Comparison of ENCODE assay signal across 37 cellular contexts in the genomic region with DNA sequence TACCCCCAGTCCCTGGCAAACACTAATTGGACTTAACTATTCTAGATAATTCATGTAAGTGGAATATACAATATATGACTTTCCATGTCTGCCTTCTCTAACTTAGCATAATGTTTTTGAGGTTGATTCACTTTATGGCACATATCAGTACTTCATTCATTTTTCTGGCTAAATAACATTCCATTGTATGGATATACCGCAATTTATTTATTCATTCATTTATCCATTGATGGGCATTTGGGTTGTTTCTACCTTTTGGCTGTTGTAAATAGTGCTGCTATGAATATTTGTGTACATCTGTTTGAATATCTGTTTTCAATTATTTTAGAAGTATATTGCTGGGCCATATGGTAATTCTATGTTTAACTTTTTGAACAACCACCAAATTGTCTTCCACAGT.
DNase-seq lines count a peak whose midpoint lies in the region; ATAC-seq, FAIRE-seq and TF ChIP-seq lines count a peak whose summit lies in the region.
"Had no signal": no experiment of that assay in that cellular context is flagged by ENCODE, and none has a peak within 500 bp of the region (broad histone marks: within the 10 kb centered on the region; RNA-seq: fewer than 3 reads in every experiment).

No MANE protein-coding gene starts in this region.

- H3K4me3 ChIP-seq in SK-N-SH (ENCODE audit: low read depth in 2 of 2, low read length in 1 of 2) (no peak overlapping the region), adipocyte (ENCODE audit: low read length) (peak overlapping the region; percentile 16), astrocyte (ENCODE audit: insufficient read depth, low read depth, low read length) (no peak overlapping the region), endodermal cell (ENCODE audit: low read length) (peak overlapping the region; percentile 25)
- H3K4me3 ChIP-seq: A549; BLaER1; BLaER1 treated with 17β-estradiol and CSF1 and Interleukin-3, amounts not matched to agents 10 nM and 100 nM had no signal

- H3K9me3 ChIP-seq in SK-N-SH: peaks cover 10% of the 10 kb centered on the region; the same call in 1 of the 2 replicates
- H3K9me3 ChIP-seq in adipocyte (ENCODE audit: control insufficient read depth, low read length): peaks cover 28% of the 10 kb centered on the region
- no peaks in the 10 kb centered on the region for H3K9me3 ChIP-seq in astrocyte (ENCODE audit: insufficient read depth, low read depth, low read length)
- peaks cover 31% of the 10 kb centered on the region for H3K9me3 ChIP-seq in endodermal cell (ENCODE audit: control insufficient read depth, low read length)
- H3K9me3 ChIP-seq: A549, BE2C, Caco-2 had no signal

- TF ChIP-seq EP300 in SK-N-SH (IDR thresholded peaks at IDR 0.05; ENCODE audit: borderline replicate concordance in 1 of 2, low read depth in 1 of 2, low read length in 1 of 2): no peak

- no peak for ATAC-seq in SK-N-SH treated with all-trans-retinoic acid at 6 μM for 48 hours
- ATAC-seq: A549; CD8-positive, alpha-beta T cell had no signal

- no peaks in the 10 kb centered on the region for H3K27me3 Mint-ChIP-seq in astrocyte (ENCODE audit: low read depth, unreplicated experiment)
- H3K27me3 Mint-ChIP-seq in endodermal cell (ENCODE audit: insufficient read depth): no peaks in the 10 kb centered on the region
- peaks cover 2% of the 10 kb centered on the region for H3K27me3 Mint-ChIP-seq in glutamatergic neuron (ENCODE audit: unreplicated experiment)

- H3K27me3 ChIP-seq in SK-N-SH (ENCODE audit: insufficient read depth): no peaks in the 10 kb centered on the region
- no peaks in the 10 kb centered on the region for H3K27me3 ChIP-seq in adipocyte (replicated peaks; ENCODE audit: control insufficient read depth, insufficient read depth, low read length)
- no peaks in the 10 kb centered on the region for H3K27me3 ChIP-seq in astrocyte (ENCODE audit: insufficient read depth, low read length)
- H3K27me3 ChIP-seq in endodermal cell (ENCODE audit: control insufficient read depth, insufficient read depth, low read length, poor library complexity, severe bottlenecking): no peaks in the 10 kb centered on the region
- H3K27me3 ChIP-seq: BE2C; BLaER1; BLaER1 treated with 17β-estradiol and CSF1 and Interleukin-3, amounts not matched to agents 10 nM and 100 nM had no signal

- no peaks in the 10 kb centered on the region for H3K9me2 ChIP-seq in SK-N-SH

- H3K79me2 ChIP-seq in SK-N-SH (ENCODE audit: insufficient read depth) (no peaks in the 10 kb centered on the region), astrocyte (ENCODE audit: insufficient read depth, low read length) (no peaks in the 10 kb centered on the region)

- FAIRE-seq in astrocyte (lab: Jason Lieb, UNC): peak; percentile 67
- FAIRE-seq: A204.1, A549, D721Med had no signal

- CTCF ChIA-PET in SK-N-SH (lab: Yijun Ruan, JAX): no interaction called here

- no peaks in the 10 kb centered on the region for H3K9me3 Mint-ChIP-seq in astrocyte (ENCODE audit: unreplicated experiment)
- peaks cover 25% of the 10 kb centered on the region for H3K9me3 Mint-ChIP-seq in endodermal cell
- H3K9me3 Mint-ChIP-seq in glutamatergic neuron (ENCODE audit: unreplicated experiment): no peaks in the 10 kb centered on the region

- H3F3A ChIP-seq in SK-N-SH (replicated peaks; ENCODE audit: insufficient read depth): peaks cover 34% of the 10 kb centered on the region

- no peaks in the 10 kb centered on the region for H3K36me3 Mint-ChIP-seq in astrocyte (ENCODE audit: low read depth, unreplicated experiment)
- H3K36me3 Mint-ChIP-seq in endodermal cell (ENCODE audit: low read depth): peaks cover 9% of the 10 kb centered on the region
- H3K36me3 Mint-ChIP-seq in glutamatergic neuron (ENCODE audit: unreplicated experiment): peaks cover 4% of the 10 kb centered on the region
- H3K36me3 Mint-ChIP-seq: CD14-positive monocyte; CD4-positive, alpha-beta memory T cell; CD4-positive, CD25-positive, alpha-beta regulatory T cell; CD8-positive, alpha-beta T cell had no signal

- no peak overlapping the region for H2AFZ ChIP-seq in SK-N-SH (ENCODE audit: low read depth)
- no peak overlapping the region for H2AFZ ChIP-seq in astrocyte (ENCODE audit: low read depth, low read length)

- H3K27ac ChIP-seq in SK-N-SH (ENCODE audit: low read depth in 2 of 2, low read length in 1 of 2): no peak overlapping the region
- no peak overlapping the region for H3K27ac ChIP-seq in astrocyte (ENCODE audit: low read depth, low read length)
- no peak overlapping the region for H3K27ac ChIP-seq in endodermal cell (ENCODE audit: low read depth, low read length)
- H3K27ac ChIP-seq: 22Rv1; A549; BLaER1; BLaER1 treated with 17β-estradiol and CSF1 and Interleukin-3, amounts not matched to agents 10 nM and 100 nM; C4-2B had no signal

- H3K4me2 ChIP-seq in SK-N-SH: no peak overlapping the region
- H3K4me2 ChIP-seq in astrocyte (ENCODE audit: low read length): no peak overlapping the region
- H3K4me2 ChIP-seq: A549; BLaER1; BLaER1 treated with 17β-estradiol and CSF1 and Interleukin-3, amounts not matched to agents 10 nM and 100 nM had no signal

- no peak for TF ChIP-seq RAD21 in SK-N-SH (IDR thresholded peaks at IDR 0.05; ENCODE audit: low read length)

- TF ChIP-seq CTCF in SK-N-SH (IDR thresholded peaks at IDR 0.05) (no peak), astrocyte (IDR thresholded peaks at IDR 0.05; ENCODE audit: insufficient read depth, low read depth, low read length) (no peak), endodermal cell (conservative IDR thresholded peaks at IDR 0.05) (no peak), glutamatergic neuron (IDR thresholded peaks at IDR 0.05; ENCODE audit: partially characterized antibody, unreplicated experiment) (no peak)

- DNase-seq in SK-N-SH: no peak
- DNase-seq in adipocyte (ENCODE audit: low read depth): no peak
- DNase-seq in astrocyte (ENCODE audit: low read depth): no peak
- DNase-seq in endodermal cell: no peak
- DNase-seq in glutamatergic neuron: no peak
- DNase-seq in HT-29 (ENCODE audit: low spot score): no peak
- no peak for DNase-seq in KBM-7
- DNase-seq: 8988T; ACHN; AML-193; BE2C; C1 segment of cervical spinal cord; Caco-2; Calu3; CD4-positive, alpha-beta memory T cell; CD4-positive, alpha-beta T cell; CD4-positive, CD25-positive, alpha-beta regulatory T cell; CD8-positive, alpha-beta memory T cell; CD8-positive, alpha-beta T cell; COR-L47; DMS 273 treated with DMSO at 0.1 percent for 48 hours; DMS153; DMS53; DMS79; DMS79 treated with DMSO at 0.1 percent for 48 hours; DND-41; EL had no signal

- H3K4me1 ChIP-seq in SK-N-SH (ENCODE audit: control insufficient read depth in 1 of 2, insufficient read depth in 2 of 2, low read depth in 1 of 2, low read length in 1 of 2) (0 out of 4 replicates have a peak, but pooled peaks cover 0 to 8% of the 10 kb centered on the region in 2 experiments), adipocyte (ENCODE audit: control insufficient read depth, insufficient read depth, low read length) (peaks cover 35% of the 10 kb centered on the region), astrocyte (ENCODE audit: insufficient read depth, low read length) (peaks cover 19% of the 10 kb centered on the region), endodermal cell (ENCODE audit: control insufficient read depth, insufficient read depth, low read length) (no peaks in the 10 kb centered on the region)
- H3K4me1 ChIP-seq: BLaER1; BLaER1 treated with 17β-estradiol and CSF1 and Interleukin-3, amounts not matched to agents 10 nM and 100 nM; Caco-2 had no signal

- 82% methylated on average over 1 of the region's 1 CpG for WGBS in SK-N-SH (ENCODE audit: low lambda C conversion rate)
- no CpG with 5 or more reads among the region's 1 CpG for WGBS in endodermal cell (ENCODE audit: insufficient coverage in 1 of 2, insufficient read length in 1 of 2), 2 experiments

- H3K9ac ChIP-seq in SK-N-SH (no peak overlapping the region), adipocyte (ENCODE audit: low read length) (no peak overlapping the region), astrocyte (ENCODE audit: low read length) (no peak overlapping the region), endodermal cell (ENCODE audit: extremely low read depth, low read length, poor library complexity, severe bottlenecking) (no peak overlapping the region)
- H3K9ac ChIP-seq: BLaER1; BLaER1 treated with 17β-estradiol and CSF1 and Interleukin-3, amounts not matched to agents 10 nM and 100 nM had no signal

- H4K20me1 ChIP-seq in SK-N-SH (ENCODE audit: insufficient read depth) (no peaks in the 10 kb centered on the region), astrocyte (ENCODE audit: insufficient read depth, low read length) (no peaks in the 10 kb centered on the region)
- H4K20me1 ChIP-seq: BLaER1; BLaER1 treated with 17β-estradiol and CSF1 and Interleukin-3, amounts not matched to agents 10 nM and 100 nM had no signal

- H3K4me3 Mint-ChIP-seq in astrocyte (ENCODE audit: unreplicated experiment): no peak overlapping the region
- H3K4me3 Mint-ChIP-seq in endodermal cell: no peak overlapping the region
- no peak overlapping the region for H3K4me3 Mint-ChIP-seq in glutamatergic neuron (ENCODE audit: unreplicated experiment)
- H3K4me3 Mint-ChIP-seq: B cell; CD14-positive monocyte; CD4-positive, alpha-beta memory T cell; CD4-positive, alpha-beta T cell; CD4-positive, CD25-positive, alpha-beta regulatory T cell; CD8-positive, alpha-beta memory T cell; CD8-positive, alpha-beta T cell had no signal

- POLR2A ChIA-PET in SK-N-SH (lab: Yijun Ruan, JAX): no interaction called here

- in situ Hi-C loops in KBM-7 (cut with MboI; ENCODE audit: low pct_unique_long_range_greater_than_20kb, low sequenced_read_pairs): no loop called here

- H3K27ac Mint-ChIP-seq in astrocyte (ENCODE audit: unreplicated experiment): no peak overlapping the region
- H3K27ac Mint-ChIP-seq in endodermal cell: no peak overlapping the region
- no peak overlapping the region for H3K27ac Mint-ChIP-seq in glutamatergic neuron (ENCODE audit: unreplicated experiment)
- H3K27ac Mint-ChIP-seq: B cell; CD14-positive monocyte; CD4-positive, alpha-beta memory T cell; CD4-positive, alpha-beta T cell; CD4-positive, CD25-positive, alpha-beta regulatory T cell; CD8-positive, alpha-beta memory T cell; CD8-positive, alpha-beta T cell had no signal

- H3K36me3 ChIP-seq in SK-N-SH (replicated peaks in 1 of 2; ENCODE audit: control insufficient read depth in 1 of 2, insufficient read depth in 2 of 2, low read length in 1 of 2) (peaks cover 0 to 2% of the 10 kb centered on the region in 2 experiments), adipocyte (ENCODE audit: control insufficient read depth, insufficient read depth, low read length, severe bottlenecking) (no peaks in the 10 kb centered on the region), astrocyte (ENCODE audit: insufficient read depth, low read length) (no peaks in the 10 kb centered on the region), endodermal cell (ENCODE audit: control insufficient read depth, insufficient read depth, low read length) (no peaks in the 10 kb centered on the region)
- H3K36me3 ChIP-seq: BE2C; BLaER1; BLaER1 treated with 17β-estradiol and CSF1 and Interleukin-3, amounts not matched to agents 10 nM and 100 nM had no signal

- H3K4me1 Mint-ChIP-seq in astrocyte (ENCODE audit: low read depth, unreplicated experiment) (peaks cover 14% of the 10 kb centered on the region), endodermal cell (peaks cover 5% of the 10 kb centered on the region), glutamatergic neuron (ENCODE audit: low read depth, unreplicated experiment) (no peaks in the 10 kb centered on the region)
- H3K4me1 Mint-ChIP-seq: B cell; CD4-positive, alpha-beta memory T cell; CD8-positive, alpha-beta memory T cell had no signal

Comparison
In these comparisons a context has a peak if more than half of its experiments do, and no peak if none do; other contexts are left out.
1. H3K4me3 ChIP-seq: peak in adipocyte (single experiment) and endodermal cell (single experiment); none in SK-N-SH (0 of 2) and astrocyte (single experiment).